In the genomic region with DNA sequence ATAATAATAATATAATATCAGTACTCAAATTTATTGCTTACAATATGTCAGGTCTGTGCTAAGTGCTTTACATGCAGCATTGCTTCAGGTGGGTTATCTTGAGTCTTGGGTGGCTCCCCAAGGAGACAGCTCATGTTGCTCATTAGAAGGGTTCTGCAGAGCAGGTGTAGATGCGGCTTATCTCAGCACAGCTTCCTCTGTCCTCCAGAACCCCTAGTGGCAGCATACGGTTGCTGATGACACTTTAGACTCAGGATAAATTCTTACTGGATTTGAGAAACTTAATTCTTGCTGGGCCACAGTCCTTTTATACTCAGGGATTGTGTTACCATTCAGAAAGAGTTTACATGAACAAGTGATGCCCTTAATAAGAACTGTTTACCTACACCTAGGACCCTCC, we compare ENCODE assay signal across 1 cellular context.
TF ChIP-seq lines count a peak whose summit lies in the region.

No MANE protein-coding gene starts in this region.

TF ChIP-seq in H1, 55 proteins besides CTCF, POLR2A, EP300 and RAD21:
- TF ChIP-seq, protein P1, sequence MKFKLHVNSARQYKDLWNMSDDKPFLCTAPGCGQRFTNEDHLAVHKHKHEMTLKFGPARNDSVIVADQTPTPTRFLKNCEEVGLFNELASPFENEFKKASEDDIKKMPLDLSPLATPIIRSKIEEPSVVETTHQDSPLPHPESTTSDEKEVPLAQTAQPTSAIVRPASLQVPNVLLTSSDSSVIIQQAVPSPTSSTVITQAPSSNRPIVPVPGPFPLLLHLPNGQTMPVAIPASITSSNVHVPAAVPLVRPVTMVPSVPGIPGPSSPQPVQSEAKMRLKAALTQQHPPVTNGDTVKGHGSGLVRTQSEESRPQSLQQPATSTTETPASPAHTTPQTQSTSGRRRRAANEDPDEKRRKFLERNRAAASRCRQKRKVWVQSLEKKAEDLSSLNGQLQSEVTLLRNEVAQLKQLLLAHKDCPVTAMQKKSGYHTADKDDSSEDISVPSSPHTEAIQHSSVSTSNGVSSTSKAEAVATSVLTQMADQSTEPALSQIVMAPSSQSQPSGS (IDR thresholded peaks at IDR 0.05; ENCODE audit: low read length), result no peak
- TF ChIP-seq GABPA (IDR thresholded peaks at IDR 0.05; ENCODE audit: borderline replicate concordance, insufficient read depth, low read length), result no peak
- no peak for TF ChIP-seq CHD1 (IDR thresholded peaks at IDR 0.05; ENCODE audit: low read depth, low read length)
- no peak for TF ChIP-seq YY1 (IDR thresholded peaks at IDR 0.05; ENCODE audit: low read depth, low read length)
- TF ChIP-seq BACH1 (IDR thresholded peaks at IDR 0.05; ENCODE audit: low read length), result no peak
- no peak for TF ChIP-seq RNF2 (IDR thresholded peaks at IDR 0.05; ENCODE audit: borderline replicate concordance, low read depth, low read length, missing control alignments, poor library complexity, severe bottlenecking)
- TF ChIP-seq HDAC6 (IDR thresholded peaks at IDR 0.05; ENCODE audit: low read depth, low read length), result no peak
- no peak for TF ChIP-seq ZNF274 (IDR thresholded peaks at IDR 0.05; ENCODE audit: borderline replicate concordance, extremely low read depth, low read length)
- TF ChIP-seq, protein P2, sequence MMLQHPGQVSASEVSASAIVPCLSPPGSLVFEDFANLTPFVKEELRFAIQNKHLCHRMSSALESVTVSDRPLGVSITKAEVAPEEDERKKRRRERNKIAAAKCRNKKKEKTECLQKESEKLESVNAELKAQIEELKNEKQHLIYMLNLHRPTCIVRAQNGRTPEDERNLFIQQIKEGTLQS (IDR thresholded peaks at IDR 0.05; ENCODE audit: insufficient read depth, low read depth, low read length), result no peak
- TF ChIP-seq JUND (IDR thresholded peaks at IDR 0.05; ENCODE audit: low read length), result no peak
- TF ChIP-seq, protein P3, sequence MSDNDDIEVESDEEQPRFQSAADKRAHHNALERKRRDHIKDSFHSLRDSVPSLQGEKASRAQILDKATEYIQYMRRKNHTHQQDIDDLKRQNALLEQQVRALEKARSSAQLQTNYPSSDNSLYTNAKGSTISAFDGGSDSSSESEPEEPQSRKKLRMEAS (IDR thresholded peaks at IDR 0.05), result no peak
- TF ChIP-seq PHF8 (conservative IDR thresholded peaks at IDR 0.05; ENCODE audit: low read depth, low read length), result no peak
